In genomic region chr15:34366271-34367043, GRCh38 we compare ENCODE assay signal across 1 cellular context.
TF ChIP-seq lines count a peak whose summit lies in the region.

No MANE protein-coding gene starts in this region.

TF ChIP-seq in HEK293, 187 proteins besides CTCF, POLR2A, EP300 and RAD21 (continued from another document and continues in another):
- no peak for TF ChIP-seq ZNF704 (tag by site-specific recombination; IDR thresholded peaks at IDR 0.05)
- TF ChIP-seq ZSCAN23 (tag by site-specific recombination; IDR thresholded peaks at IDR 0.05), result no peak
- TF ChIP-seq ZNF335 (tag by site-specific recombination; conservative IDR thresholded peaks at IDR 0.05), result no peak; the same call in none of the 2 replicates
- TF ChIP-seq ATF2 (tag by site-specific recombination; IDR thresholded peaks at IDR 0.05; ENCODE audit: low read depth), result no peak
- no peak for TF ChIP-seq ZNF112 (tag by site-specific recombination; IDR thresholded peaks at IDR 0.05)
- no peak for TF ChIP-seq ZNF830 (tag by site-specific recombination; IDR thresholded peaks at IDR 0.05; ENCODE audit: low read depth)
- TF ChIP-seq HOXA7 (CRISPR knock-in tag; IDR thresholded peaks at IDR 0.05; ENCODE audit: borderline replicate concordance), result no peak
- no peak for TF ChIP-seq ZSCAN18 (tag by site-specific recombination; IDR thresholded peaks at IDR 0.05)
- TF ChIP-seq ZNF571 (tag by site-specific recombination; IDR thresholded peaks at IDR 0.05), result no peak
- no peak for TF ChIP-seq ZNF211 (tag by site-specific recombination; IDR thresholded peaks at IDR 0.05; ENCODE audit: low read depth)
- TF ChIP-seq KLF7 (tag by site-specific recombination; IDR thresholded peaks at IDR 0.05; ENCODE audit: borderline replicate concordance), result no peak
- TF ChIP-seq ZNF580 (tag by site-specific recombination; IDR thresholded peaks at IDR 0.05), result no peak
- TF ChIP-seq ZNF600 (tag by site-specific recombination; IDR thresholded peaks at IDR 0.05), result peak; percentile 39; the same call in 1 of the 2 replicates
- TF ChIP-seq ZNF529 (tag by site-specific recombination; IDR thresholded peaks at IDR 0.05; ENCODE audit: insufficient replicate concordance), result no peak
- TF ChIP-seq ZNF239 (tag by site-specific recombination; IDR thresholded peaks at IDR 0.05), result no peak
- TF ChIP-seq ZNF596 (tag by site-specific recombination; IDR thresholded peaks at IDR 0.05), result no peak
- TF ChIP-seq BCL6B (tag by site-specific recombination; IDR thresholded peaks at IDR 0.05), result no peak
- no peak for TF ChIP-seq ZBTB17 (tag by site-specific recombination; IDR thresholded peaks at IDR 0.05)
- no peak for TF ChIP-seq ZNF433 (tag by site-specific recombination; IDR thresholded peaks at IDR 0.05; ENCODE audit: low read depth)
- no peak for TF ChIP-seq GLI4 (tag by site-specific recombination; IDR thresholded peaks at IDR 0.05)
- no peak for TF ChIP-seq RBAK (tag by site-specific recombination; IDR thresholded peaks at IDR 0.05)
- TF ChIP-seq ZXDB (tag by site-specific recombination; IDR thresholded peaks at IDR 0.05), result peak; percentile 34; the same call in 1 of the 2 replicates
- TF ChIP-seq ZNF768 (tag by site-specific recombination; IDR thresholded peaks at IDR 0.05), result no peak
- TF ChIP-seq ZSCAN5A (tag by site-specific recombination; IDR thresholded peaks at IDR 0.05), result no peak
- TF ChIP-seq ZBTB49 (tag by site-specific recombination; IDR thresholded peaks at IDR 0.05; ENCODE audit: low read depth), result no peak
- TF ChIP-seq ZNF510 (tag by site-specific recombination; IDR thresholded peaks at IDR 0.05; ENCODE audit: insufficient replicate concordance), result no peak
- no peak for TF ChIP-seq ZNF26 (tag by site-specific recombination; IDR thresholded peaks at IDR 0.05)
- TF ChIP-seq ZNF280C (tag by site-specific recombination; IDR thresholded peaks at IDR 0.05), result no peak
- TF ChIP-seq ZNF701 (tag by site-specific recombination; IDR thresholded peaks at IDR 0.05), result no peak
- TF ChIP-seq SCRT1 (tag by site-specific recombination; IDR thresholded peaks at IDR 0.05; ENCODE audit: borderline replicate concordance), result no peak
- TF ChIP-seq HOXD13 (CRISPR knock-in tag; IDR thresholded peaks at IDR 0.05; ENCODE audit: borderline replicate concordance), result no peak
- no peak for TF ChIP-seq ZNF747 (tag by site-specific recombination; IDR thresholded peaks at IDR 0.05)
- peak; percentile 76 for TF ChIP-seq EGR2 (tag by site-specific recombination; IDR thresholded peaks at IDR 0.05; ENCODE audit: low read depth)
- peak; percentile 99 for TF ChIP-seq ZNF398 (tag by site-specific recombination; IDR thresholded peaks at IDR 0.05)
- TF ChIP-seq ZNF791 (tag by site-specific recombination; IDR thresholded peaks at IDR 0.05), result no peak
- TF ChIP-seq ZNF114 (tag by site-specific recombination; IDR thresholded peaks at IDR 0.05), result no peak
- no peak for TF ChIP-seq ZNF624 (tag by site-specific recombination; IDR thresholded peaks at IDR 0.05)
- no peak for TF ChIP-seq ZNF449 (tag by site-specific recombination; IDR thresholded peaks at IDR 0.05)
- no peak; the same call in 1 of the 2 replicates for TF ChIP-seq ZBTB48 (tag by site-specific recombination; IDR thresholded peaks at IDR 0.05)
- TF ChIP-seq OVOL3 (tag by site-specific recombination; IDR thresholded peaks at IDR 0.05), result no peak
- TF ChIP-seq ZSCAN30 (tag by site-specific recombination; IDR thresholded peaks at IDR 0.05), result no peak
- no peak for TF ChIP-seq ZNF248 (tag by site-specific recombination; IDR thresholded peaks at IDR 0.05)
- TF ChIP-seq GFI1B (tag by site-specific recombination; IDR thresholded peaks at IDR 0.05), result no peak
- TF ChIP-seq KLF1 (tag by site-specific recombination; IDR thresholded peaks at IDR 0.05), result peak; percentile 46; the same call in 1 of the 2 replicates
- TF ChIP-seq ZNF169 (tag by site-specific recombination; IDR thresholded peaks at IDR 0.05), result no peak
- peak; percentile 19; the same call in 1 of the 2 replicates for TF ChIP-seq ZIC2 (tag by site-specific recombination; IDR thresholded peaks at IDR 0.05)
- TF ChIP-seq KLF16 (tag by site-specific recombination; IDR thresholded peaks at IDR 0.05), result peak; percentile 46; the same call in 1 of the 2 replicates
- no peak for TF ChIP-seq ZNF133 (tag by site-specific recombination; IDR thresholded peaks at IDR 0.05)
- TF ChIP-seq ZNF785 (tag by site-specific recombination; IDR thresholded peaks at IDR 0.05), result no peak
- TF ChIP-seq ZSCAN16 (tag by site-specific recombination; IDR thresholded peaks at IDR 0.05), result no peak
- no peak for TF ChIP-seq ZNF354C (tag by site-specific recombination; IDR thresholded peaks at IDR 0.05; ENCODE audit: borderline replicate concordance, low read depth)
